In the genomic region with DNA sequence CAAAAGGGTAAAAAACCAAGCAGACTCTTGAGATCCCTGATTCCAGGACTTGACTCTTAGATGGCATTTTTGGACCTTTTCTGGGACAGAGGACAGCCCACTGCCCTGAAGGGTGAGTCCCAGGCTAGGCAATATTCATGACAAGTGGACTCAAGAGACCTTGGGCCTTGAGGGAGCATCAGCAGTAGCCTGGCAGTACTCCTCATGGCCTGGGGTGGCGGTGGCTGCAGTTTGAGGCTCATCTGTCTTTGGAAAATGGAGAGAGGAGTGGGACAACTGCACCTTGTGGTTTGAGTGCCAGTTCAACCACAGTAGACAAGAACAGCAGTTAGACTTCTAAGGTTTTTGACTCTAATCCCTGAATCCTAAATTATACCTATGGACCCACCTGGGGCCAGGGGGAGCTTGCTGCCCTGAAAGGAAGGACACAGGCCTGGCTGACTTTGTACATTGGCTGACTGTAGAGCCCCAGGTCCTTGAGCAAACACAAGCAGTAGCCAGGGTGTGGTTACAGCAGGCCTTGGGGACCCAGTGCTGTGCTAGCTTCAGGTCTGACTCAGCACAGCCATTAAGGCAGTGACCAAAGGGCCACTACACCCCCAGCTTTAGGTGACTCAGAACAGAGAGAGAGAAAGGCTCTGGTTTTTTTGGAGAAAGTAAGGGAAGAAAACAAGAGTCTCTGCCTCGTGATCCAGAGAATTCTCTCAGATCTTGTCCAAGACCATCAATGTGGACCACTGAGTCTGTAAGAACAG, we compare ENCODE assay signal across 22 cellular contexts.
A peak's percentile ranks its signal among the peaks of the same experiment; 100 is the strongest.
DNase-seq lines count a peak whose midpoint lies in the region; ATAC-seq and TF ChIP-seq lines count a peak whose summit lies in the region.
"Had no signal": no experiment of that assay in that cellular context is flagged by ENCODE, and none has a peak within 500 bp of the region (broad histone marks: within the 10 kb centered on the region; RNA-seq: fewer than 3 reads in every experiment).

No MANE protein-coding gene starts in this region.

- no peaks in the 10 kb centered on the region for H3K27me3 ChIP-seq in NT2/D1 (ENCODE audit: insufficient read depth, insufficient read length)
- H3K27me3 ChIP-seq: cardiac muscle cell, esophagus muscularis mucosa, heart left ventricle, ovary, uterus had no signal

- no peak overlapping the region for H3K4me3 ChIP-seq in GM12875 (ENCODE audit: low read depth, low read length)
- no peak overlapping the region for H3K4me3 ChIP-seq in NT2/D1 (ENCODE audit: insufficient read length, low read depth)
- H3K4me3 ChIP-seq in epithelial cell of esophagus (ENCODE audit: low read length), result no peak overlapping the region
- H3K4me3 ChIP-seq: cardiac muscle cell, esophagus muscularis mucosa, heart left ventricle, ovary, SK-N-MC, uterus had no signal

- no peak overlapping the region for H3K4me3 Mint-ChIP-seq in stimulated activated effector memory CD8-positive, alpha-beta T cell treated with anti-CD3 and anti-CD28 coated beads, Interleukin-12 subunit alpha, Interleukin-12 subunit beta, amount 100 ng/mL, for 72 hours
- no peak overlapping the region for H3K4me3 Mint-ChIP-seq in activated CD4-positive, alpha-beta T cell treated with anti-CD3 and anti-CD28 coated beads for 36 hours
- H3K4me3 Mint-ChIP-seq: naive thymus-derived CD4-positive, alpha-beta T cell had no signal

- no peaks in the 10 kb centered on the region for H3K9me3 ChIP-seq in NT2/D1 (ENCODE audit: insufficient read depth, low read length)
- H3K9me3 ChIP-seq: esophagus muscularis mucosa, ovary, uterus had no signal

- no peaks in the 10 kb centered on the region for H3K4me1 Mint-ChIP-seq in stimulated activated effector memory CD8-positive, alpha-beta T cell treated with anti-CD3 and anti-CD28 coated beads, Interleukin-12 subunit alpha, Interleukin-12 subunit beta, amount 100 ng/mL, for 72 hours
- H3K4me1 Mint-ChIP-seq in activated CD4-positive, alpha-beta T cell treated with anti-CD3 and anti-CD28 coated beads for 36 hours, result no peaks in the 10 kb centered on the region
- H3K4me1 Mint-ChIP-seq: naive thymus-derived CD4-positive, alpha-beta T cell had no signal

- no peak overlapping the region for H3K27ac Mint-ChIP-seq in stimulated activated effector memory CD8-positive, alpha-beta T cell treated with anti-CD3 and anti-CD28 coated beads, Interleukin-12 subunit alpha, Interleukin-12 subunit beta, amount 100 ng/mL, for 72 hours
- H3K27ac Mint-ChIP-seq in activated CD4-positive, alpha-beta T cell treated with anti-CD3 and anti-CD28 coated beads for 36 hours, result no peak overlapping the region
- H3K27ac Mint-ChIP-seq: naive thymus-derived CD4-positive, alpha-beta T cell had no signal

- DNase-seq in NT2/D1 (ENCODE audit: low read depth, low spot score), result peak; percentile 2
- DNase-seq in epithelial cell of esophagus (ENCODE audit: low read depth), result peak; percentile 32
- DNase-seq in stimulated activated effector memory CD8-positive, alpha-beta T cell treated with anti-CD3 and anti-CD28 coated beads, Interleukin-12 subunit alpha, Interleukin-12 subunit beta, amount 100 ng/mL, for 72 hours (ENCODE audit: low spot score in 2 of 2), result no peak
- no peak for DNase-seq in activated CD4-positive, alpha-beta T cell treated with anti-CD3 and anti-CD28 coated beads for 36 hours
- DNase-seq in AML-193 (lab: John Stamatoyannopoulos, UW), result no peak
- DNase-seq in putamen (ENCODE audit: low spot score), result no peak
- DNase-seq: activated CD4-positive, alpha-beta T cell treated with anti-CD3 and anti-CD28 coated beads for 4 hours; activated effector memory CD4-positive, alpha-beta T cell treated with Interleukin-2 at 50 U/mL for 16 hours; Calu3; GOT3; heart left ventricle; KBM-7; naive thymus-derived CD4-positive, alpha-beta T cell; NCI-H1092; NCI-H2081 treated with DMSO at 0.1 percent for 48 hours; NCI-H524 treated with DMSO at 0.1 percent for 48 hours; ovary; uterus had no signal

- CTCF ChIA-PET in activated CD4-positive, alpha-beta T cell treated with anti-CD3 and anti-CD28 coated beads for 36 hours (lab: Charles Lee), result interaction anchor here (0.7 kb wide), 2 partner anchors 171 to 387 kb away, joined by 3 read pairs; no protein-coding TSS in a partner anchor

- POLR2A ChIA-PET in activated CD4-positive, alpha-beta T cell treated with anti-CD3 and anti-CD28 coated beads for 36 hours (lab: Charles Lee), result no interaction called here

- H3K36me3 Mint-ChIP-seq in stimulated activated effector memory CD8-positive, alpha-beta T cell treated with anti-CD3 and anti-CD28 coated beads, Interleukin-12 subunit alpha, Interleukin-12 subunit beta, amount 100 ng/mL, for 72 hours, result no peaks in the 10 kb centered on the region
- H3K36me3 Mint-ChIP-seq in activated CD4-positive, alpha-beta T cell treated with anti-CD3 and anti-CD28 coated beads for 36 hours (ENCODE audit: low read depth), result no peaks in the 10 kb centered on the region
- H3K36me3 Mint-ChIP-seq: naive thymus-derived CD4-positive, alpha-beta T cell had no signal

- H3K9ac ChIP-seq in NT2/D1 (ENCODE audit: insufficient read length, low read depth), result no peak overlapping the region

- no peaks in the 10 kb centered on the region for H3K36me3 ChIP-seq in NT2/D1 (ENCODE audit: insufficient read depth, insufficient read length, low read length)
- H3K36me3 ChIP-seq: cardiac muscle cell, esophagus muscularis mucosa, heart left ventricle, ovary, uterus had no signal

- H3K9me3 Mint-ChIP-seq in stimulated activated effector memory CD8-positive, alpha-beta T cell treated with anti-CD3 and anti-CD28 coated beads, Interleukin-12 subunit alpha, Interleukin-12 subunit beta, amount 100 ng/mL, for 72 hours, result peaks cover 18% of the 10 kb centered on the region
- no peaks in the 10 kb centered on the region for H3K9me3 Mint-ChIP-seq in activated CD4-positive, alpha-beta T cell treated with anti-CD3 and anti-CD28 coated beads for 36 hours (ENCODE audit: low read depth)

- no peaks in the 10 kb centered on the region for H3K27me3 Mint-ChIP-seq in activated CD4-positive, alpha-beta T cell treated with anti-CD3 and anti-CD28 coated beads for 36 hours
- H3K27me3 Mint-ChIP-seq: naive thymus-derived CD4-positive, alpha-beta T cell had no signal

- intact Hi-C loops in activated CD4-positive, alpha-beta T cell treated with anti-CD3 and anti-CD28 coated beads for 36 hours (cut with DNase I, micrococcal nuclease), result no loop called here

- 0 out of 2 replicates have a peak, but pooled peaks have one; percentile 6 for TF ChIP-seq CTCF in GM12875 (IDR thresholded peaks at IDR 0.05; ENCODE audit: borderline replicate concordance, insufficient read depth, low read depth, low read length)
- no peak for TF ChIP-seq CTCF in epithelial cell of esophagus (IDR thresholded peaks at IDR 0.05; ENCODE audit: insufficient read depth, low read depth, low read length, missing control alignments)

- H3K4me1 ChIP-seq in NT2/D1 (ENCODE audit: insufficient read depth, insufficient read length), result no peaks in the 10 kb centered on the region
- H3K4me1 ChIP-seq: esophagus muscularis mucosa, heart left ventricle, uterus had no signal

- peak; percentile 8 for ATAC-seq in stimulated activated effector memory CD8-positive, alpha-beta T cell treated with anti-CD3 and anti-CD28 coated beads, Interleukin-12 subunit alpha, Interleukin-12 subunit beta, amount 100 ng/mL, for 72 hours
- ATAC-seq in activated CD4-positive, alpha-beta T cell treated with anti-CD3 and anti-CD28 coated beads for 36 hours, result no peak
- ATAC-seq: heart left ventricle; naive thymus-derived CD4-positive, alpha-beta T cell had no signal

Comparison
In these comparisons a context has a peak if more than half of its experiments do, and no peak if none do; other contexts are left out.
1. DNase-seq: peak in NT2/D1 (single experiment) and epithelial cell of esophagus (single experiment); none in stimulated activated effector memory CD8-positive, alpha-beta T cell treated with anti-CD3 and anti-CD28 coated beads, Interleukin-12 subunit alpha, Interleukin-12 subunit beta, amount 100 ng/mL, for 72 hours (0 of 2), activated CD4-positive, alpha-beta T cell treated with anti-CD3 and anti-CD28 coated beads for 36 hours (single experiment), AML-193 (0 of 2) and putamen (single experiment).